Comparison of ENCODE assay signal across 1 cellular context in genomic region chr11:66891849-66892660, GRCh38.
TF ChIP-seq lines count a peak whose summit lies in the region.

No MANE protein-coding gene starts in this region.

TF ChIP-seq in K562, 482 proteins besides CTCF, POLR2A, EP300 and RAD21 (continued from another document and continues in another):
- TF ChIP-seq KLF13 (tag; IDR thresholded peaks at IDR 0.05; ENCODE audit: borderline replicate concordance, low read depth) = no peak; the same call in 1 of the 2 replicates
- peak in 1 of 2 experiments; percentile 78; a peak in 3 of 4 replicates for TF ChIP-seq MLLT1 (IDR thresholded peaks at IDR 0.05)
- no peak for TF ChIP-seq CBFB (CRISPR knock-in tag; IDR thresholded peaks at IDR 0.05)
- no peak for TF ChIP-seq ZNF263 (CRISPR knock-in tag; IDR thresholded peaks at IDR 0.05; ENCODE audit: borderline replicate concordance)
- no peak for TF ChIP-seq KLF16 (IDR thresholded peaks at IDR 0.05)
- no peak for TF ChIP-seq ZNF23 (CRISPR knock-in tag; IDR thresholded peaks at IDR 0.05)
- TF ChIP-seq MAX (CRISPR knock-in tag; IDR thresholded peaks at IDR 0.05) = no peak; the same call in 1 of the 2 replicates
- TF ChIP-seq CUX1 (CRISPR knock-in tag; IDR thresholded peaks at IDR 0.05) = no peak
- 0 out of 4 replicates have a peak, but pooled peaks of 1 of the 2 experiments have one; percentile 24 for TF ChIP-seq TBL1XR1 (IDR thresholded peaks at IDR 0.05; ENCODE audit: low read length in 2 of 2)
- no peak for TF ChIP-seq ELK3 (CRISPR knock-in tag; IDR thresholded peaks at IDR 0.05)
- TF ChIP-seq NUFIP1 (IDR thresholded peaks at IDR 0.05; ENCODE audit: partially characterized antibody) = peak; percentile 39
- peak; percentile 49 for TF ChIP-seq ZNF395 (CRISPR knock-in tag; IDR thresholded peaks at IDR 0.05)
- no peak for TF ChIP-seq NR4A1 (CRISPR knock-in tag; IDR thresholded peaks at IDR 0.05)
- peak; percentile 69 for TF ChIP-seq NR4A1 (tag; IDR thresholded peaks at IDR 0.05)
- peak; percentile 77 for TF ChIP-seq CBFA2T3 (IDR thresholded peaks at IDR 0.05)
- TF ChIP-seq AFF4 (CRISPR knock-in tag; IDR thresholded peaks at IDR 0.05) = 0 out of 2 replicates have a peak, but pooled peaks have one; percentile 14
- TF ChIP-seq ETV6 (IDR thresholded peaks at IDR 0.05; ENCODE audit: borderline replicate concordance in 1 of 2, low read depth in 2 of 2, low read length in 1 of 2) = no peak
- no peak for TF ChIP-seq ETV6 (CRISPR knock-in tag; IDR thresholded peaks at IDR 0.05; ENCODE audit: borderline replicate concordance)
- no peak for TF ChIP-seq CLOCK (CRISPR knock-in tag; IDR thresholded peaks at IDR 0.05; ENCODE audit: borderline replicate concordance)
- TF ChIP-seq SRF (CRISPR knock-in tag; IDR thresholded peaks at IDR 0.05) = peak in 1 of 2 experiments; percentile 16; a peak in 1 of 4 replicates
- TF ChIP-seq L3MBTL2 (IDR thresholded peaks at IDR 0.05) = peak; percentile 64; the same call in 1 of the 2 replicates
- TF ChIP-seq TSC22D4 (tag; IDR thresholded peaks at IDR 0.05) = no peak
- TF ChIP-seq ZNF695 (CRISPR knock-in tag; IDR thresholded peaks at IDR 0.05) = no peak
- no peak for TF ChIP-seq YY1 (IDR thresholded peaks at IDR 0.05; ENCODE audit: borderline replicate concordance in 1 of 3, control insufficient read depth in 1 of 3, extremely low read depth in 1 of 3, insufficient read depth in 3 of 3, insufficient read length in 1 of 3, insufficient replicate concordance in 2 of 3, low read depth in 1 of 3, low read length in 2 of 3)
- peak; percentile 44; the same call in 1 of the 2 replicates for TF ChIP-seq GABPB1 (CRISPR knock-in tag; IDR thresholded peaks at IDR 0.05)
- peak; percentile 85 for TF ChIP-seq ZNF766 (CRISPR knock-in tag; conservative IDR thresholded peaks at IDR 0.05)
- TF ChIP-seq DMBX1 (CRISPR knock-in tag; IDR thresholded peaks at IDR 0.05; ENCODE audit: borderline replicate concordance) = peak; percentile 54; the same call in 1 of the 2 replicates
- TF ChIP-seq SIN3A (IDR thresholded peaks at IDR 0.05; ENCODE audit: borderline replicate concordance in 2 of 2, control insufficient read depth in 1 of 2, low read depth in 2 of 2, low read length in 2 of 2) = 0 out of 4 replicates have a peak, but pooled peaks of 1 of the 2 experiments have one; percentile 33
- no peak for TF ChIP-seq SNAPC5 (CRISPR knock-in tag; IDR thresholded peaks at IDR 0.05)
- no peak for TF ChIP-seq ZNF232 (CRISPR knock-in tag; IDR thresholded peaks at IDR 0.05)
- TF ChIP-seq POLR2AphosphoS5 (IDR thresholded peaks at IDR 0.05; ENCODE audit: control insufficient read depth, insufficient read depth, low read depth, low read length) = no peak
- TF ChIP-seq NCOA1 (IDR thresholded peaks at IDR 0.05; ENCODE audit: low read depth) = peak; percentile 44; the same call in 1 of the 2 replicates
- no peak for TF ChIP-seq PRDM10 (IDR thresholded peaks at IDR 0.05; ENCODE audit: partially characterized antibody)
- no peak for TF ChIP-seq ZBTB26 (CRISPR knock-in tag; IDR thresholded peaks at IDR 0.05)
- no peak for TF ChIP-seq GABPB2 (CRISPR knock-in tag; conservative IDR thresholded peaks at IDR 0.05)
